Comparison of ENCODE assay signal across 1 cellular context in the genomic region with DNA sequence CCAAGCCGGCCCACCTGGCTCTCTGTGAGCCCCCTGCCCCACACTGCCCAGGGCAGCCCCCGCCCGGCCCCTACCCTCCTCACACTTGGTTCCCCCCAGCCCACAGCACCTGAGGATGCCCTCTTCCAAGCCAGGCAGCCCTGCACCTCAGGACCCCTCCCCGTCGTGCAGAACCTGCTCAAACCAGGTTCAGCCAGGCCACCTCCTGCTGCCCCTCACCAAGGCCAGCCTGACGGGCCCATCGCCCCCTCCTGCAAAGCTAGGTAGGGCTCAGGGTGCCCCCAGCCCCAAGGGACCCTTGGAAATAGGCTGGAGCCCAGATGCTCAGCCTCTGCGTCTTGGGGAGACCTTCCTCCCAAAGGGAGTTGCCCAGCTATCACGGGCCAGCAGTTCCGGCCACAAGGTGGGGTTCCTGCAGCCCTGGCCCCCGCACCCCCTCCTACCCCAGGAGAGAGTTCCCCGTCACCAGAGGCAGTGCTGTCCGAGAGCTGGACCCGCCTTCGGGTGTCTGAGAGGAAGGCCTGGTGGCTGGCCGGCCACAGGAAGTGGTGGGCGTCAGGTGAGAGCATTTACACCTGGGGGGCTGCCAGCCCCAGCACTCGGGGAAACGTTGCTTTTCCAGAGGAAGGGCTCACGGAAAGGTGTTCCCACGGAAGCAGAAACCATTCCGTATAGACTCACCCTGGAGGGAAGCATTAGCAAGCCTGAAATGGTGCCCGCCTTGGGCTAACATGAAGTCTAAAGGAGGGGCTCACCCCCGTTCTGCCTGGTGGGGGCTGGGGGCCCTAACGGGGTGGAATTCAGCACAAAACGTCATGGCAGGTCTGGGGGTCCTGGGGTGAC.
TF ChIP-seq lines count a peak whose summit lies in the region.

No MANE protein-coding gene starts in this region.

TF ChIP-seq in GM23338, 12 proteins besides CTCF, POLR2A, EP300 and RAD21:
- no peak for TF ChIP-seq JUNB (IDR thresholded peaks at IDR 0.05; ENCODE audit: unreplicated experiment)
- no peak for TF ChIP-seq NANOG (IDR thresholded peaks at IDR 0.05; ENCODE audit: borderline replicate concordance)
- no peak for TF ChIP-seq EZH2 (IDR thresholded peaks at IDR 0.05; ENCODE audit: low read depth, unreplicated experiment)
TF ChIP-seq in GM23338: peak in this region for 0.
